1 cellular context compared by ENCODE assay signal in genomic region chr6:157323924-157324276, GRCh38.
TF ChIP-seq lines count a peak whose summit lies in the region.

No MANE protein-coding gene starts in this region.

TF ChIP-seq in K562, 482 proteins besides CTCF, POLR2A, EP300 and RAD21 (continued from another document):
- TF ChIP-seq ZNF277 (CRISPR knock-in tag; IDR thresholded peaks at IDR 0.05; ENCODE audit: borderline replicate concordance) = no peak
- 0 out of 2 replicates have a peak, but pooled peaks have one; percentile 16 for TF ChIP-seq SPI1 (IDR thresholded peaks at IDR 0.05; ENCODE audit: borderline replicate concordance, low read depth, low read length)
- TF ChIP-seq SLC30A9 (CRISPR knock-in tag; IDR thresholded peaks at IDR 0.05) = no peak
- peak; percentile 17; the same call in 1 of the 2 replicates for TF ChIP-seq ZFP91 (CRISPR knock-in tag; IDR thresholded peaks at IDR 0.05)
- TF ChIP-seq ZBTB43 (CRISPR knock-in tag; IDR thresholded peaks at IDR 0.05) = 0 out of 2 replicates have a peak, but pooled peaks have one; percentile 1
- 0 out of 2 replicates have a peak, but pooled peaks have one; percentile 5 for TF ChIP-seq FOXP4 (CRISPR knock-in tag; IDR thresholded peaks at IDR 0.05; ENCODE audit: borderline replicate concordance)
- 0 out of 2 replicates have a peak, but pooled peaks have one; percentile 9 for TF ChIP-seq ATF3 (IDR thresholded peaks at IDR 0.05)
- no peak for TF ChIP-seq ATF3 (CRISPR knock-in tag; conservative IDR thresholded peaks at IDR 0.05)
- no peak for TF ChIP-seq TARDBP (IDR thresholded peaks at IDR 0.05)
- peak; percentile 26; the same call in 1 of the 2 replicates for TF ChIP-seq DEAF1 (CRISPR knock-in tag; IDR thresholded peaks at IDR 0.05)
TF ChIP-seq in K562: peak in this region for 27.
